In the genomic region with DNA sequence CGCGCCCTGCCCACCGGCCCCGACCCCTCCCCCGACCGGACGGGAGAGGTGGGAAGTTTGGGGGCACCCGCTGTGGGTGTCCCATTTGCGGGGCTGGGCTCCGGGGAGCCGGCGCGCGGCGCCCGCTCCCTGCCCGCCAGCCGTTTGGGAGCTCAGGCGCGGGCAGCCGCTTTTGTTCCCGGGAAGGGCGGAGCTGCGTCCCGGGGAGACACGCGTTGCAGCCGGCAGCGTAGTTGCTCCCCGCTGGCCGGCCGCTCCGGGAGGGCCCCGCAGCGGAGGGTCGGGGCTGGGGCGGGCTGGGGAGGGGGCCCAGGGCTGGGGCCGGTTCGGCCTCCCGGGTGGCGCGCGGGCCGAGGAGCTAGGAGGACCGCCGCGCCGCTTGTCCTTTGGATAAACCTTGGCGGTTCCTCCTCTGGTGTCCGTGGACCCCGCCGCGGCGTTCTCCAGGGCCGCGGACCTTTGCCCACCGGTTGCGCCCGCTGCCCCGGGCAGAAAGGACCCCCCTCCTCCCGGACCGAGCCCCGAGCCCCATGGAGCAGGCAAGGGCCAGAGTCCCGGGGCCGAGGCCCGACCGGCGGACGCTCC, we compare ENCODE assay signal across 8 cellular contexts. TPM values are rescaled to one million over a fixed set of nuclear protein-coding genes. Genes with fewer than 3 reads are reported as not detected.
DNase-seq lines count a peak whose midpoint lies in the region; ATAC-seq and TF ChIP-seq lines count a peak whose summit lies in the region.
"Not testable (repeated sequence)": the region's sequence is repeated elsewhere in the genome, so short reads cannot be mapped to it uniquely, and the experiment has no call there.

No MANE protein-coding gene starts in this region.

- H3K27me3 Mint-ChIP-seq in activated T-cell treated with anti-CD3 and anti-CD28 coated beads, Interleukin-2, amount 50 U/mL, for 72 hours (ENCODE audit: low read depth) = not testable (repeated sequence)

- CTCF ChIA-PET in A673 (lab: Charles Lee) = not testable (repeated sequence)

- DNase-seq in A673 (ENCODE audit: low spot score); RWPE2 (ENCODE audit: low spot score); activated T-cell treated with anti-CD3 and anti-CD28 coated beads, Interleukin-2, amount 50 U/mL, for 72 hours; dorsolateral prefrontal cortex; heart left ventricle; lower lobe of right lung; smooth muscle cell (lab: John Stamatoyannopoulos, UW; ENCODE audit: unreplicated experiment): not testable (repeated sequence)

- H3K9me3 Mint-ChIP-seq in activated T-cell treated with anti-CD3 and anti-CD28 coated beads, Interleukin-2, amount 50 U/mL, for 72 hours = not testable (repeated sequence)

- H3K36me3 ChIP-seq in A673 (ENCODE audit: insufficient read depth, low read length, poor library complexity, severe bottlenecking); RWPE2 (ENCODE audit: low read depth); heart left ventricle; lower lobe of right lung; smooth muscle cell (ENCODE audit: low read depth): not testable (repeated sequence)

- not testable (repeated sequence) for BruUV-seq in A673 (replicated peaks; lab: Mats Ljungman, UMichigan)

- intact Hi-C loops in A673 (cut with micrococcal nuclease; ENCODE audit: unreplicated experiment); dorsolateral prefrontal cortex (cut with DNase I); heart left ventricle (cut with DNase I); lower lobe of right lung (cut with DNase I): not testable (repeated sequence)

- H3K4me3 Mint-ChIP-seq in activated T-cell treated with anti-CD3 and anti-CD28 coated beads, Interleukin-2, amount 50 U/mL, for 72 hours = not testable (repeated sequence)

- H3K36me3 Mint-ChIP-seq in activated T-cell treated with anti-CD3 and anti-CD28 coated beads, Interleukin-2, amount 50 U/mL, for 72 hours (ENCODE audit: insufficient read depth in 2 of 2) = not testable (repeated sequence)

- H3F3A ChIP-seq in smooth muscle cell (ENCODE audit: low read depth) = not testable (repeated sequence)

- H3K4me1 Mint-ChIP-seq in activated T-cell treated with anti-CD3 and anti-CD28 coated beads, Interleukin-2, amount 50 U/mL, for 72 hours (ENCODE audit: low read depth) = not testable (repeated sequence)

- not testable (repeated sequence) for H3K27ac ChIP-seq in A673 (ENCODE audit: low read depth, low read length, poor library complexity, severe bottlenecking); RWPE2 (ENCODE audit: poor library complexity, severe bottlenecking); dorsolateral prefrontal cortex; heart left ventricle; lower lobe of right lung; smooth muscle cell (ENCODE audit: low read depth)

- not testable (repeated sequence) for H4K20me1 ChIP-seq in smooth muscle cell (ENCODE audit: low read depth)

- not testable (repeated sequence) for H3K4me1 ChIP-seq in A673 (ENCODE audit: insufficient read depth, low read length, poor library complexity, severe bottlenecking); RWPE2 (ENCODE audit: insufficient read depth, poor library complexity, severe bottlenecking); heart left ventricle; lower lobe of right lung; smooth muscle cell (ENCODE audit: low read depth)

- H3K79me2 ChIP-seq in smooth muscle cell (ENCODE audit: low read depth) = not testable (repeated sequence)

- not testable (repeated sequence) for H2AFZ ChIP-seq in smooth muscle cell (ENCODE audit: low read depth)

- peak overlapping the region; percentile 42 for H3K4me3 ChIP-seq in A673 (ENCODE audit: low read depth, low read length, poor library complexity, severe bottlenecking)
- not testable (repeated sequence) for H3K4me3 ChIP-seq in RWPE2 (ENCODE audit: severe bottlenecking); lower lobe of right lung
- peak overlapping the region in 31 of 59 donors; percentile 20 to 56 (median 43) for H3K4me3 ChIP-seq in dorsolateral prefrontal cortex
- peak overlapping the region in 6 of 12 donors; percentile 38 to 53 (median 44) for H3K4me3 ChIP-seq in heart left ventricle
- peak overlapping the region; percentile 28 for H3K4me3 ChIP-seq in smooth muscle cell

- not testable (repeated sequence) for TF ChIP-seq CTCF in A673 (conservative IDR thresholded peaks at IDR 0.05; ENCODE audit: low read depth, low read length); RWPE2 (IDR thresholded peaks at IDR 0.05; ENCODE audit: poor library complexity, severe bottlenecking); dorsolateral prefrontal cortex (IDR thresholded peaks at IDR 0.05 in 54 of 56, conservative IDR thresholded peaks at IDR 0.05 in 2 of 56; ENCODE audit: low read depth in 1 of 56, partially characterized antibody in 56 of 56); heart left ventricle (IDR thresholded peaks at IDR 0.05); lower lobe of right lung (IDR thresholded peaks at IDR 0.05); smooth muscle cell (IDR thresholded peaks at IDR 0.05; ENCODE audit: borderline replicate concordance, insufficient read depth, poor library complexity, severe bottlenecking)

- POLR2A ChIA-PET in A673 (lab: Charles Lee; ENCODE audit: low non-redundant PET) = not testable (repeated sequence)

- WGBS in heart left ventricle, 4 donors = 0% methylated on average over 19 to 22 of the region's 69 CpGs; no CpG with 5 or more reads in 2 of the 4 donors
- WGBS in smooth muscle cell (ENCODE audit: low lambda C conversion rate) = no CpG with 5 or more reads among the region's 69 CpGs

- not testable (repeated sequence) for H3K9me3 ChIP-seq in A673 (ENCODE audit: low read depth, low read length, poor library complexity, severe bottlenecking); RWPE2 (ENCODE audit: severe bottlenecking); heart left ventricle; lower lobe of right lung; smooth muscle cell (replicated peaks; ENCODE audit: low read depth)

- peak; percentile 31 for ATAC-seq in GM19438 (IDR thresholded peaks at IDR 0.05; ENCODE audit: low read depth, unreplicated experiment)
- ATAC-seq in RWPE2 (ENCODE audit: low read depth) = peak; percentile 43
- peak; percentile 45 to 49 for ATAC-seq in activated T-cell treated with anti-CD3 and anti-CD28 coated beads, Interleukin-2, amount 50 U/mL, for 72 hours (replicated peaks in 1 of 2)
- ATAC-seq in heart left ventricle = peak in 3 of 4 donors; percentile 15 to 68 (median 40)
- ATAC-seq in lower lobe of right lung = peak; percentile 47 to 76

- not testable (repeated sequence) for TF ChIP-seq POLR2A in heart left ventricle (IDR thresholded peaks at IDR 0.05)

- not testable (repeated sequence) for H3K27ac Mint-ChIP-seq in activated T-cell treated with anti-CD3 and anti-CD28 coated beads, Interleukin-2, amount 50 U/mL, for 72 hours

- H3K4me2 ChIP-seq in smooth muscle cell = peak overlapping the region; percentile 67

- not testable (repeated sequence) for H3K27me3 ChIP-seq in A673 (replicated peaks; ENCODE audit: insufficient read depth, low read depth, low read length, poor library complexity); RWPE2 (ENCODE audit: insufficient read depth, poor library complexity, severe bottlenecking); dorsolateral prefrontal cortex; heart left ventricle; lower lobe of right lung (ENCODE audit: low read depth); smooth muscle cell (ENCODE audit: low read depth)

- H3K9ac ChIP-seq in smooth muscle cell (ENCODE audit: low read depth) = not testable (repeated sequence)

RNA-seq across cellular contexts. Expression of a gene that starts 52.3 kb away (rescaled TPM):
- total RNA-seq in A673 (2021) = 28.1 and 33.3 TPM in 2 replicates
- 10 to 100 TPM; 27.8 to 36.9 TPM for total RNA-seq in activated T-cell treated with anti-CD3 and anti-CD28 coated beads, Interleukin-2, amount 50 U/mL, for 72 hours
- 10 to 100 TPM; 16.1 to 40.4 (median 23.7) TPM for total RNA-seq in dorsolateral prefrontal cortex
- total RNA-seq in heart left ventricle = 10 to 100 TPM in 8 of 9 donors, 1 to 10 TPM in 1; 9.3 to 17.8 (median 12.4) TPM
- polyA plus RNA-seq in heart left ventricle = 1 to 10 TPM; 5.7 to 8.7 TPM
- total RNA-seq in lower lobe of right lung = 28.2 TPM
- total RNA-seq in smooth muscle cell = 21.9 and 22.8 TPM in 2 replicates
- polyA plus RNA-seq in smooth muscle cell = 14.4 and 14.7 TPM in 2 replicates
